Comparison of ENCODE assay signal across 21 cellular contexts in genomic region chr17:50805486-50805885, GRCh38. TPM values are rescaled to one million over a fixed set of nuclear protein-coding genes. Genes with fewer than 3 reads are reported as not detected.
"Had no signal": no experiment of that assay in that cellular context is flagged by ENCODE, and none has a peak within 500 bp of the region (broad histone marks: within the 10 kb centered on the region; RNA-seq: fewer than 3 reads in every experiment).

No MANE protein-coding gene starts in this region.

- H3K27ac ChIP-seq: coronary artery, dorsolateral prefrontal cortex, hepatocyte, lower lobe of right lung, right atrium auricular region, stomach had no signal

- DNase-seq: dorsolateral prefrontal cortex; effector CD8-positive, alpha-beta T cell; foreskin melanocyte; head of caudate nucleus; left colon; lower lobe of right lung; mesenchymal stem cell; naive B cell; small intestine; stimulated activated CD4-positive, alpha-beta T cell treated with anti-CD3 and anti-CD28 coated beads, Interleukin-12 subunit alpha, Interleukin-12 subunit beta, amount 100 ng/mL, for 4 hours; stimulated activated naive CD4-positive, alpha-beta T cell had no signal

- H3K4me1 ChIP-seq: lower lobe of right lung, right atrium auricular region, stomach had no signal

- H3K9me3 ChIP-seq: lower lobe of right lung, right atrium auricular region, stomach had no signal

- H3K4me3 ChIP-seq: coronary artery, dorsolateral prefrontal cortex, hepatocyte, lower lobe of right lung, right atrium auricular region, stomach had no signal

- H3K36me3 ChIP-seq: lower lobe of right lung, right atrium auricular region, stomach had no signal

- H3K27me3 ChIP-seq: dorsolateral prefrontal cortex, hepatocyte, right atrium auricular region, stomach had no signal

RNA-seq across cellular contexts. Expression of gene WFIKKN2, which starts 29.9 kb away (rescaled TPM):
- total RNA-seq: kidney epithelial cell, osteocyte had no signal
- polyA plus RNA-seq: hepatocyte, neural cell had no signal

RNA-seq across cellular contexts. Expression of gene ANKRD40CL, which starts 38.2 kb away (rescaled TPM):
- total RNA-seq: chondrocyte, kidney epithelial cell, lower lobe of right lung, osteocyte, posterior vena cava, right atrium auricular region had no signal
- polyA plus RNA-seq: esophagus, neural cell had no signal
